Comparison of ENCODE assay signal across 8 cellular contexts in the genomic region with DNA sequence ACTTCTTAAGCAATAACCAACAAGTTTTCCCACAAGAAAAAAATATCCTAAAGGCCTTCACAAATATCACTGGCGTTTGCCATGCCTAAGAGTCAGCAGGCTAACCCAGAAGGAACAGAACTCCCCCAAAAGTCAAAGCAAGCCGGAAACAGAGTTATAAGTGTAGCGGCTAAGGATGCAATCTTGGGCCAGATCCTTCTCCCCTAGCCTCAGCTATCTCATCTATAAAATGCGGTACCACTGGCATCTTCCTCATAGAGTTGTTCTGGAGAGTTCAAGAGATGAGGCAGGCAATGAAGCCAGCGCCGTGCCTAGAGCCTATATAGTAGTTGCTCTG. TPM values are rescaled to one million over a fixed set of nuclear protein-coding genes. Genes with fewer than 3 reads are reported as not detected.
DNase-seq lines count a peak whose midpoint lies in the region; ATAC-seq, FAIRE-seq and TF ChIP-seq lines count a peak whose summit lies in the region.

No MANE protein-coding gene starts in this region.

- peaks cover 2% of the 10 kb centered on the region for H3K27me3 Mint-ChIP-seq in activated CD4-positive, alpha-beta T cell treated with anti-CD3 and anti-CD28 coated beads, Interleukin-2, amount 10 ng/mL, durations not matched to agents 24 days and 14 days
- H3K27me3 Mint-ChIP-seq in activated naive CD8-positive, alpha-beta T cell treated with anti-CD3 and anti-CD28 coated beads for 36 hours: peaks cover 4% of the 10 kb centered on the region

- H3K4me3 ChIP-seq in kidney (ENCODE audit: low read length in 2 of 2) (peak overlapping the region; percentile 93 to 99), thoracic aorta (peak overlapping the region; percentile 84)

- no peaks in the 10 kb centered on the region for H3K27me3 ChIP-seq in thoracic aorta (replicated peaks; ENCODE audit: insufficient read depth)

- H3K36me3 ChIP-seq in kidney (ENCODE audit: control insufficient read depth in 1 of 2, insufficient read depth in 2 of 2, low read length in 2 of 2) (no peaks in the 10 kb centered on the region), thoracic aorta (peaks cover 4% of the 10 kb centered on the region)

- H3K9me3 ChIP-seq in kidney (ENCODE audit: control insufficient read depth in 1 of 2, low read length in 2 of 2): no peaks in the 10 kb centered on the region
- H3K9me3 ChIP-seq in thoracic aorta: no peaks in the 10 kb centered on the region

- H3K27ac ChIP-seq in kidney (ENCODE audit: low read depth in 2 of 2, low read length in 2 of 2): no peak overlapping the region
- H3K27ac ChIP-seq in thoracic aorta: no peak overlapping the region

- H3K27ac Mint-ChIP-seq in activated CD4-positive, alpha-beta T cell treated with anti-CD3 and anti-CD28 coated beads, Interleukin-2, amount 10 ng/mL, durations not matched to agents 24 days and 14 days: peak overlapping the region; percentile 85
- H3K27ac Mint-ChIP-seq in activated naive CD8-positive, alpha-beta T cell treated with anti-CD3 and anti-CD28 coated beads for 36 hours: peak overlapping the region; percentile 94

- ATAC-seq in thoracic aorta (ENCODE audit: insufficient number of reproducible peaks, low FRiP score, low read depth) (no peak), GM18867 (IDR thresholded peaks at IDR 0.05; ENCODE audit: unreplicated experiment) (no peak), GM21529 (IDR thresholded peaks at IDR 0.05; ENCODE audit: unreplicated experiment) (no peak)

- peak overlapping the region; percentile 89 for H3K4me3 Mint-ChIP-seq in activated CD4-positive, alpha-beta T cell treated with anti-CD3 and anti-CD28 coated beads, Interleukin-2, amount 10 ng/mL, durations not matched to agents 24 days and 14 days
- peak overlapping the region; percentile 95 for H3K4me3 Mint-ChIP-seq in activated naive CD8-positive, alpha-beta T cell treated with anti-CD3 and anti-CD28 coated beads for 36 hours

- peaks cover 34% of the 10 kb centered on the region for H3K36me3 Mint-ChIP-seq in activated CD4-positive, alpha-beta T cell treated with anti-CD3 and anti-CD28 coated beads, Interleukin-2, amount 10 ng/mL, durations not matched to agents 24 days and 14 days (ENCODE audit: low read depth)
- H3K36me3 Mint-ChIP-seq in activated naive CD8-positive, alpha-beta T cell treated with anti-CD3 and anti-CD28 coated beads for 36 hours: peaks cover 22% of the 10 kb centered on the region

- H3K4me1 ChIP-seq in kidney (ENCODE audit: control insufficient read depth in 1 of 2, insufficient read depth in 1 of 2, low read depth in 1 of 2, low read length in 2 of 2): peaks cover 13 to 31% of the 10 kb centered on the region in 2 donors
- peaks cover 12 to 31% of the 10 kb centered on the region in 2 donors for H3K4me1 ChIP-seq in thoracic aorta (ENCODE audit: control insufficient read depth in 1 of 2, low read depth in 2 of 2)

- DNase-seq in activated CD4-positive, alpha-beta T cell treated with anti-CD3 and anti-CD28 coated beads, Interleukin-2, amount 10 ng/mL, durations not matched to agents 24 days and 14 days: no peak
- no peak for DNase-seq in activated CD4-positive, alpha-beta T cell treated with anti-CD3 and anti-CD28 coated beads, Interleukin-2, amount 50 U/mL, for 48 hours
- DNase-seq in activated naive CD8-positive, alpha-beta T cell treated with anti-CD3 and anti-CD28 coated beads for 36 hours: no peak
- DNase-seq in kidney (no peak), thoracic aorta (ENCODE audit: low spot score) (no peak), dedifferentiated amniotic fluid mesenchymal stem cell (ENCODE audit: extremely low spot score) (no peak)

- peak overlapping the region; percentile 84 to 98 for H3K9ac ChIP-seq in kidney (ENCODE audit: low read length in 2 of 2)

- no peak for FAIRE-seq in kidney (lab: Jason Lieb, UNC)

- TF ChIP-seq CTCF in kidney (IDR thresholded peaks at IDR 0.05; ENCODE audit: borderline replicate concordance, extremely low read depth, insufficient read depth): no peak
- no peak for TF ChIP-seq CTCF in thoracic aorta (IDR thresholded peaks at IDR 0.05)

- intact Hi-C loops in activated CD4-positive, alpha-beta T cell treated with anti-CD3 and anti-CD28 coated beads, Interleukin-2, amount 10 ng/mL, durations not matched to agents 24 days and 14 days (cut with micrococcal nuclease): no loop called here
- intact Hi-C loops in kidney (cut with DNase I): no loop called here

- H3K4me1 Mint-ChIP-seq in activated CD4-positive, alpha-beta T cell treated with anti-CD3 and anti-CD28 coated beads, Interleukin-2, amount 10 ng/mL, durations not matched to agents 24 days and 14 days: peaks cover 42% of the 10 kb centered on the region
- H3K4me1 Mint-ChIP-seq in activated naive CD8-positive, alpha-beta T cell treated with anti-CD3 and anti-CD28 coated beads for 36 hours: peaks cover 23% of the 10 kb centered on the region

- no peaks in the 10 kb centered on the region for H3K9me3 Mint-ChIP-seq in activated CD4-positive, alpha-beta T cell treated with anti-CD3 and anti-CD28 coated beads, Interleukin-2, amount 10 ng/mL, durations not matched to agents 24 days and 14 days
- H3K9me3 Mint-ChIP-seq in activated naive CD8-positive, alpha-beta T cell treated with anti-CD3 and anti-CD28 coated beads for 36 hours: no peaks in the 10 kb centered on the region

RNA-seq across cellular contexts. Expression of gene DPM2, which starts 0.6 kb away (rescaled TPM):
- 62.7 and 65.1 TPM in 2 replicates for total RNA-seq in activated CD4-positive, alpha-beta T cell treated with anti-CD3 and anti-CD28 coated beads, Interleukin-2, amount 10 ng/mL, durations not matched to agents 24 days and 14 days
- 10 to 100 TPM; 55.4 to 57.6 TPM for total RNA-seq in activated naive CD8-positive, alpha-beta T cell treated with anti-CD3 and anti-CD28 coated beads for 36 hours
- total RNA-seq in kidney: 42.8 TPM
- polyA plus RNA-seq in kidney (ENCODE audit: insufficient read depth, low read depth, low replicate concordance): 70.0 TPM
- total RNA-seq in thoracic aorta: 10 to 100 TPM; 18.8 to 26.0 TPM

RNA-seq across cellular contexts. Expression of gene PIP5KL1, which starts 6.4 kb away (rescaled TPM):
- total RNA-seq in activated CD4-positive, alpha-beta T cell treated with anti-CD3 and anti-CD28 coated beads, Interleukin-2, amount 10 ng/mL, durations not matched to agents 24 days and 14 days: 0.89 and 0.90 TPM in 2 replicates
- 1 to 10 TPM; 2.3 to 3.2 TPM for total RNA-seq in activated naive CD8-positive, alpha-beta T cell treated with anti-CD3 and anti-CD28 coated beads for 36 hours
- 3.0 TPM for total RNA-seq in kidney
- 4.3 TPM for polyA plus RNA-seq in kidney (ENCODE audit: insufficient read depth, low read depth, low replicate concordance)
- 1 to 10 TPM; 6.0 to 8.8 TPM for total RNA-seq in thoracic aorta

RNA-seq across cellular contexts. Expression of gene ST6GALNAC4, which starts 20.2 kb away (rescaled TPM):
- 28.0 and 28.3 TPM in 2 replicates for total RNA-seq in activated CD4-positive, alpha-beta T cell treated with anti-CD3 and anti-CD28 coated beads, Interleukin-2, amount 10 ng/mL, durations not matched to agents 24 days and 14 days
- total RNA-seq in activated naive CD8-positive, alpha-beta T cell treated with anti-CD3 and anti-CD28 coated beads for 36 hours: 10 to 100 TPM; 45.3 to 51.2 TPM
- total RNA-seq in kidney (31.4 TPM), thoracic aorta (10 to 100 TPM; 45.0 to 61.2 TPM)
- 31.6 TPM for polyA plus RNA-seq in kidney (ENCODE audit: insufficient read depth, low read depth, low replicate concordance)

RNA-seq across cellular contexts. Expression of gene ST6GALNAC6, which starts 37.6 kb away (rescaled TPM):
- total RNA-seq in activated CD4-positive, alpha-beta T cell treated with anti-CD3 and anti-CD28 coated beads, Interleukin-2, amount 10 ng/mL, durations not matched to agents 24 days and 14 days: 53.3 and 61.2 TPM in 2 replicates
- 10 to 100 TPM; 44.5 to 45.1 TPM for total RNA-seq in activated naive CD8-positive, alpha-beta T cell treated with anti-CD3 and anti-CD28 coated beads for 36 hours
- total RNA-seq in kidney (74.6 TPM), thoracic aorta (100 to 1,000 TPM; 140 to 221 TPM)
- 75.0 TPM for polyA plus RNA-seq in kidney (ENCODE audit: insufficient read depth, low read depth, low replicate concordance)

RNA-seq across cellular contexts. Expression of gene EEIG1, which starts 43.8 kb away (rescaled TPM):
- 56.1 and 64.4 TPM in 2 replicates for total RNA-seq in activated CD4-positive, alpha-beta T cell treated with anti-CD3 and anti-CD28 coated beads, Interleukin-2, amount 10 ng/mL, durations not matched to agents 24 days and 14 days
- 10 to 100 TPM; 77.2 to 83.8 TPM for total RNA-seq in activated naive CD8-positive, alpha-beta T cell treated with anti-CD3 and anti-CD28 coated beads for 36 hours
- total RNA-seq in kidney (75.9 TPM), thoracic aorta (10 to 100 TPM; 20.4 to 26.5 TPM)
- 34.3 TPM for polyA plus RNA-seq in kidney (ENCODE audit: insufficient read depth, low read depth, low replicate concordance)
